22 cellular contexts compared by ENCODE assay signal in genomic region chr3:128577711-128578110, GRCh38.
"Had no signal": no experiment of that assay in that cellular context is flagged by ENCODE, and none has a peak within 500 bp of the region (broad histone marks: within the 10 kb centered on the region; RNA-seq: fewer than 3 reads in every experiment).

No MANE protein-coding gene starts in this region.

- H3K27ac Mint-ChIP-seq: activated naive CD8-positive, alpha-beta T cell; activated T-cell treated with anti-CD3 and anti-CD28 coated beads, Interleukin-2, amount 50 U/mL, for 24 hours; activated T-helper 2 cell treated with anti-CD3 and anti-CD28 coated beads, Interferon-gamma antibody, Interleukin-2, Interleukin-4, amounts not matched to agents 10 μg/mL and 5 μg/mL and 100 μg/mL, durations not matched to agents 14 hours and 24 hours and 36 hours; memory B cell; nephron progenitor cell had no signal

- H3K4me1 Mint-ChIP-seq: memory B cell had no signal

- H3K4me3 Mint-ChIP-seq: activated naive CD8-positive, alpha-beta T cell; activated T-cell treated with anti-CD3 and anti-CD28 coated beads, Interleukin-2, amount 50 U/mL, for 24 hours; memory B cell; nephron progenitor cell; type B pancreatic cell had no signal

- H3K27me3 ChIP-seq: ascending aorta, dorsolateral prefrontal cortex, gastrocnemius medialis, vagina had no signal

- DNase-seq: activated CD4-positive, alpha-beta T cell treated with anti-CD3 and anti-CD28 coated beads for 1 hour; activated CD8-positive, alpha-beta memory T cell treated with anti-CD3 and anti-CD28 coated beads, Interleukin-2, amount 50 U/mL, for 4 hours; activated naive CD4-positive, alpha-beta T cell; activated T-cell treated with anti-CD3 and anti-CD28 coated beads, Interleukin-2, amount 50 U/mL, for 24 hours; adrenal gland; central memory CD4-positive, alpha-beta T cell; dorsolateral prefrontal cortex; esophagus squamous epithelium; gastrocnemius medialis; hippocampal formation; nephron progenitor cell; spleen; stimulated activated CD4-positive, alpha-beta T cell treated with anti-CD3 and anti-CD28 coated beads, Interleukin-4, amount 100 ng/mL, for 1 hour; stimulated activated naive CD4-positive, alpha-beta T cell treated with Interleukin-2 at 50 U/mL for 16 hours; WERI-Rb-1 had no signal

- H3K36me3 ChIP-seq: adrenal gland, ascending aorta, esophagus squamous epithelium, gastrocnemius medialis, spleen, thoracic aorta, vagina, WERI-Rb-1 had no signal

- H3K4me3 ChIP-seq: adrenal gland, ascending aorta, dorsolateral prefrontal cortex, esophagus squamous epithelium, gastrocnemius medialis, spleen, thoracic aorta, vagina had no signal

- H3K9me3 Mint-ChIP-seq: activated T-cell treated with anti-CD3 and anti-CD28 coated beads, Interleukin-2, amount 50 U/mL, for 24 hours; activated T-helper 2 cell treated with anti-CD3 and anti-CD28 coated beads, Interferon-gamma antibody, Interleukin-2, Interleukin-4, amounts not matched to agents 10 μg/mL and 5 μg/mL and 100 μg/mL, durations not matched to agents 14 hours and 24 hours and 36 hours; memory B cell; type B pancreatic cell had no signal

- ATAC-seq: gastrocnemius medialis had no signal

- H3K36me3 Mint-ChIP-seq: activated naive CD8-positive, alpha-beta T cell; memory B cell; type B pancreatic cell had no signal
